In the genomic region with DNA sequence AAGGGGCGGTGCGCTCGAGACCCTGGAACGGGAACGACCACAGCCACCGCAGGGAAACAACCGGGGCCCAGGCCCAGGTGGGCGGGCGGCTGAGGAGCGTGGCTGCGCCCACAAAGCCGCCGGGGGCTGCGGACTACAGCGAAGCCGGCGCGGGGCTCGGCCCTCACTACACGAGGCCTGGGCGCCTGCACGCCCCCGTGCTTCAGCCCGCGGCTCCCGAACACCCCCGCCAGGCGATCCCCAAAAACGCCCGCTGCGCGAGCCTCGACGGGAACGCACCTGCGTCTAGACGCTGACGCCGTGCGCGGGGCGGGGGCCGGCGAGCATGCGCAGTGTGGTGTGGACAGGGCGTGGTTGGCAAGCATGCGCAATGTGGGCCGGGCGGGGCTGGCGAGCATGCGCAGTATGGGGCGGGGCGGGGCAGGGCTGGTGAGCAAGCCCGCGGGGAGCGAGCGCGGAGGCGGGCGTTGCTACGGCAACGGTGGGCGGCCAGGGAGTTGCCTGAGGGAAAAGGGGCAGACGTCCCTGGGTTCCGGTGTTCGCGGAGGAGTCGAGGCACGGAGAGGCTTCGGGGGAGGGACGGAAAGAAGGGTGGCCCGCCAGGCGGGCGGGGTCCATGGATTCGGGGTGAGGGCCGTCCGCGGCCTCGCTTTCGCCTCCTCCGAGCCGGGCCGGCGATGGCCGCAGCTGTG, we compare ENCODE assay signal across 8 cellular contexts. TPM values are rescaled to one million over a fixed set of nuclear protein-coding genes. Genes with fewer than 3 reads are reported as not detected.
DNase-seq lines count a peak whose midpoint lies in the region; ATAC-seq, FAIRE-seq and TF ChIP-seq lines count a peak whose summit lies in the region.

A gene (plus strand): TSS at position 518 of the 692 bp plus-strand sequence. CDS start 3,104 bp downstream, outside the sequence.

- H3K36me3 Mint-ChIP-seq in activated naive CD4-positive, alpha-beta T cell treated with anti-CD3 and anti-CD28 coated beads, Interleukin-2, amount 50 U/mL, for 24 hours = peaks cover 4% of the 10 kb centered on the region
- H3K36me3 Mint-ChIP-seq in glutamatergic neuron (ENCODE audit: unreplicated experiment) = peaks cover 6% of the 10 kb centered on the region

- H3K4me3 ChIP-seq in MG63 (peak within 1 kb of the TSS; percentile 86), SJCRH30 (peak within 1 kb of the TSS; percentile 70), pancreas (peak within 1 kb of the TSS; percentile 48 to 98 (median 79)), tibial artery (peak within 1 kb of the TSS; percentile 61 to 79)

- peak within 1 kb of the TSS; percentile 85 for H3K4me3 Mint-ChIP-seq in activated naive CD4-positive, alpha-beta T cell treated with anti-CD3 and anti-CD28 coated beads, Interleukin-2, amount 50 U/mL, for 24 hours
- H3K4me3 Mint-ChIP-seq in glutamatergic neuron (ENCODE audit: unreplicated experiment) = peak within 1 kb of the TSS; percentile 96

- H3K9me3 ChIP-seq in MG63 = no peaks in the 10 kb centered on the region
- peaks cover 5% of the 10 kb centered on the region; the same call in 1 of the 2 replicates for H3K9me3 ChIP-seq in SJCRH30 (replicated peaks)
- H3K9me3 ChIP-seq in pancreas = no peaks in the 10 kb centered on the region
- H3K9me3 ChIP-seq in tibial artery = peaks cover 0 to 11% (median 0%) of the 10 kb centered on the region in 3 donors

- intact Hi-C loops in pancreas (cut with DNase I) (no loop called here), tibial artery (cut with DNase I; ENCODE audit: low total_unique reads) (no loop called here)

- WGBS in pancreas, 2 donors = 1 to 2% methylated on average over 79 to 85 of the region's 85 CpGs

- TF ChIP-seq CTCF in glutamatergic neuron (IDR thresholded peaks at IDR 0.05; ENCODE audit: partially characterized antibody, unreplicated experiment) (no peak), pancreas (IDR thresholded peaks at IDR 0.05) (no peak), tibial artery (IDR thresholded peaks at IDR 0.05) (no peak)

- no peaks in the 10 kb centered on the region for H3K4me1 ChIP-seq in SJCRH30
- H3K4me1 ChIP-seq in pancreas = no peaks in the 10 kb centered on the region
- H3K4me1 ChIP-seq in tibial artery = peaks cover 0 to 16% (median 10%) of the 10 kb centered on the region in 4 donors

- H3K4me1 Mint-ChIP-seq in activated naive CD4-positive, alpha-beta T cell treated with anti-CD3 and anti-CD28 coated beads, Interleukin-2, amount 50 U/mL, for 24 hours = peaks cover 9% of the 10 kb centered on the region
- peaks cover 3% of the 10 kb centered on the region for H3K4me1 Mint-ChIP-seq in glutamatergic neuron (ENCODE audit: low read depth, unreplicated experiment)

- H3K27ac Mint-ChIP-seq in activated naive CD4-positive, alpha-beta T cell treated with anti-CD3 and anti-CD28 coated beads, Interleukin-2, amount 50 U/mL, for 24 hours = peak within 1 kb of the TSS; percentile 51
- H3K27ac Mint-ChIP-seq in glutamatergic neuron (ENCODE audit: unreplicated experiment) = peak within 1 kb of the TSS; percentile 86

- peaks cover 5% of the 10 kb centered on the region for H3K9me3 Mint-ChIP-seq in activated naive CD4-positive, alpha-beta T cell treated with anti-CD3 and anti-CD28 coated beads, Interleukin-2, amount 50 U/mL, for 24 hours
- peaks cover 8% of the 10 kb centered on the region for H3K9me3 Mint-ChIP-seq in glutamatergic neuron (ENCODE audit: unreplicated experiment)

- H3K36me3 ChIP-seq in MG63 (no peaks in the 10 kb centered on the region), SJCRH30 (no peaks in the 10 kb centered on the region), pancreas (no peaks in the 10 kb centered on the region), tibial artery (no peaks in the 10 kb centered on the region)

- H3K27me3 Mint-ChIP-seq in activated naive CD4-positive, alpha-beta T cell treated with anti-CD3 and anti-CD28 coated beads, Interleukin-2, amount 50 U/mL, for 24 hours = peaks cover 45% of the 10 kb centered on the region
- H3K27me3 Mint-ChIP-seq in glutamatergic neuron (ENCODE audit: unreplicated experiment) = peaks cover 9% of the 10 kb centered on the region

- peak; percentile 95 to 99 (median 98) for ATAC-seq in pancreas

- DNase-seq in ELF-1 (ENCODE audit: low read depth, low spot score) (peak; percentile 89), GOT3 (lab: John Stamatoyannopoulos, UW) (peak; percentile 86), MG63 (peak; percentile 91), SJCRH30 (peak; percentile 87 to 91), glutamatergic neuron (peak; percentile 99), pancreas (peak; percentile 95 to 100 (median 98)), tibial artery (peak; percentile 76 to 89)

- H3K27me3 ChIP-seq in MG63 (no peaks in the 10 kb centered on the region), SJCRH30 (no peaks in the 10 kb centered on the region), pancreas (no peaks in the 10 kb centered on the region), tibial artery (peaks cover 0 to 14% of the 10 kb centered on the region in 2 donors)

- no peak for FAIRE-seq in pancreas (lab: Jason Lieb, UNC)

- peak within 1 kb of the TSS; percentile 60 for H3K27ac ChIP-seq in SJCRH30
- peak within 1 kb of the TSS; percentile 33 to 78 (median 66) for H3K27ac ChIP-seq in pancreas
- H3K27ac ChIP-seq in tibial artery = peak within 1 kb of the TSS; percentile 36 to 41

RNA-seq across cellular contexts. Expression of the gene that starts here (rescaled TPM):
- total RNA-seq in MG63 (2014; rRNA removed; shearing (Covaris generic); ENCODE audit: low replicate concordance) = 1.8 and 5.2 TPM in 2 replicates
- 0.76 and 0.97 TPM in 2 replicates for total RNA-seq in SJCRH30 (2014; rRNA removed; shearing (Covaris generic))
- total RNA-seq in glutamatergic neuron (ENCODE audit: unreplicated experiment) = 2.2 TPM
- 1 to 10 TPM in 3 of 6 donors, under 1 TPM in 3; 0.69 to 2.5 (median 1.0) TPM for total RNA-seq in pancreas
- polyA plus RNA-seq in pancreas = 1 to 10 TPM; 1.2 to 1.7 TPM

Comparison
In these comparisons a context has a peak if more than half of its experiments do, and no peak if none do; other contexts are left out.
1. Peak in every context shown above with its lines: DNase-seq, ATAC-seq, H3K4me3 ChIP-seq and H3K27ac ChIP-seq.
2. Peak in DNase-seq, H3K4me3 ChIP-seq and H3K27ac ChIP-seq in SJCRH30; RNA of the gene not detected or under 1 TPM.